Comparison of ENCODE assay signal across 2 cellular contexts in the genomic region with DNA sequence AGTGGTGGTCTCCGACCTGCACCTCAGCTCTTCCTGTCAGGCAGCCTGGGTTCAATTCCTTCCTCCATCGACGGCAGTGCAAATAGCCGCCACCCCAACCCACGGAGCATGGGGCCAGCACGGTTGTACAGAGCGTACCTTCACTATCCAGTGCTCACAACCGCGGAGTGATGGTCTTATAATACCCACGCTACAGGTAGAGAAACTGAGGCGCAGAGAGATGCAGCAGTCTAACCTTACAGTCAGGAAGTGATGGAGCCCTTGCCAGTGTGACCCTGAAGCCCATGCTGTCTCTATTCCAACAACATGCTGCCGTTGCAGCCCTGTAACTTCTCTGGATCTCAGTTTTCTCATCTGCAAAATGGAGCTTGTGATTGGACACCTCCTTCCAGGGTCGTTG.
A peak's percentile ranks its signal among the peaks of the same experiment; 100 is the strongest.
TF ChIP-seq lines count a peak whose summit lies in the region.

No MANE protein-coding gene starts in this region.

TF ChIP-seq in HepG2, 621 proteins besides CTCF, POLR2A, EP300 and RAD21:
- no peak for TF ChIP-seq FOXA1 (IDR thresholded peaks at IDR 0.05)
- no peak for TF ChIP-seq FOXA1 (CRISPR knock-in tag; IDR thresholded peaks at IDR 0.05)
- TF ChIP-seq ZSCAN22 (CRISPR knock-in tag; IDR thresholded peaks at IDR 0.05) = no peak
- TF ChIP-seq TARDBP (CRISPR knock-in tag; IDR thresholded peaks at IDR 0.05) = no peak
- TF ChIP-seq, protein P1, sequence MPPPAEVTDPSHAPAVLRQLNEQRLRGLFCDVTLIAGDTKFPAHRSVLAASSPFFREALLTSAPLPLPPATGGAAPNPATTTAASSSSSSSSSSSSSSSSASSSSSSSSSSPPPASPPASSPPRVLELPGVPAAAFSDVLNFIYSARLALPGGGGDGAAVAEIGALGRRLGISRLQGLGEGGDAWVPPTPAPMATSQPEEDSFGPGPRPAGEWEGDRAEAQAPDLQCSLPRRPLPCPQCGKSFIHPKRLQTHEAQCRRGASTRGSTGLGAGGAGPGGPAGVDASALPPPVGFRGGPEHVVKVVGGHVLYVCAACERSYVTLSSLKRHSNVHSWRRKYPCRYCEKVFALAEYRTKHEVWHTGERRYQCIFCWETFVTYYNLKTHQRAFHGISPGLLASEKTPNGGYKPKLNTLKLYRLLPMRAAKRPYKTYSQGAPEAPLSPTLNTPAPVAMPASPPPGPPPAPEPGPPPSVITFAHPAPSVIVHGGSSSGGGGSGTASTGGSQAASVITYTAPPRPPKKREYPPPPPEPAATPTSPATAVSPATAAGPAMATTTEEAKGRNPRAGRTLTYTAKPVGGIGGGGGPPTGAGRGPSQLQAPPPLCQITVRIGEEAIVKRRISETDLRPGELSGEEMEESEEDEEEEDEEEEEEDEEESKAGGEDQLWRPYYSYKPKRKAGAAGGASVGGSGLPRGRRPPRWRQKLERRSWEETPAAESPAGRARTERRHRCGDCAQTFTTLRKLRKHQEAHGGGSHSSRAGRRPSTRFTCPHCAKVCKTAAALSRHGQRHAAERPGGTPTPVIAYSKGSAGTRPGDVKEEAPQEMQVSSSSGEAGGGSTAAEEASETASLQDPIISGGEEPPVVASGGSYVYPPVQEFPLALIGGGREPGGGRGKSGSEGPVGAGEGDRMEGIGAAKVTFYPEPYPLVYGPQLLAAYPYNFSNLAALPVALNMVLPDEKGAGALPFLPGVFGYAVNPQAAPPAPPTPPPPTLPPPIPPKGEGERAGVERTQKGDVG (CRISPR knock-in tag; IDR thresholded peaks at IDR 0.05; ENCODE audit: borderline replicate concordance) = no peak
- no peak for TF ChIP-seq HNF4A (CRISPR knock-in tag; IDR thresholded peaks at IDR 0.05)
- TF ChIP-seq, protein P2, sequence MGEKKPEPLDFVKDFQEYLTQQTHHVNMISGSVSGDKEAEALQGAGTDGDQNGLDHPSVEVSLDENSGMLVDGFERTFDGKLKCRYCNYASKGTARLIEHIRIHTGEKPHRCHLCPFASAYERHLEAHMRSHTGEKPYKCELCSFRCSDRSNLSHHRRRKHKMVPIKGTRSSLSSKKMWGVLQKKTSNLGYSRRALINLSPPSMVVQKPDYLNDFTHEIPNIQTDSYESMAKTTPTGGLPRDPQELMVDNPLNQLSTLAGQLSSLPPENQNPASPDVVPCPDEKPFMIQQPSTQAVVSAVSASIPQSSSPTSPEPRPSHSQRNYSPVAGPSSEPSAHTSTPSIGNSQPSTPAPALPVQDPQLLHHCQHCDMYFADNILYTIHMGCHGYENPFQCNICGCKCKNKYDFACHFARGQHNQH (CRISPR knock-in tag; IDR thresholded peaks at IDR 0.05) = no peak
- no peak for TF ChIP-seq HIVEP1 (CRISPR knock-in tag; IDR thresholded peaks at IDR 0.05)
- TF ChIP-seq ZNF629 (CRISPR knock-in tag; conservative IDR thresholded peaks at IDR 0.05) = peak; percentile 81
- TF ChIP-seq EZH2 (conservative IDR thresholded peaks at IDR 0.05; ENCODE audit: low read depth, low read length) = 0 out of 2 replicates have a peak, but pooled peaks have one; percentile 58
- no peak for TF ChIP-seq TOPORS (CRISPR knock-in tag; IDR thresholded peaks at IDR 0.05)
- TF ChIP-seq, protein P3, sequence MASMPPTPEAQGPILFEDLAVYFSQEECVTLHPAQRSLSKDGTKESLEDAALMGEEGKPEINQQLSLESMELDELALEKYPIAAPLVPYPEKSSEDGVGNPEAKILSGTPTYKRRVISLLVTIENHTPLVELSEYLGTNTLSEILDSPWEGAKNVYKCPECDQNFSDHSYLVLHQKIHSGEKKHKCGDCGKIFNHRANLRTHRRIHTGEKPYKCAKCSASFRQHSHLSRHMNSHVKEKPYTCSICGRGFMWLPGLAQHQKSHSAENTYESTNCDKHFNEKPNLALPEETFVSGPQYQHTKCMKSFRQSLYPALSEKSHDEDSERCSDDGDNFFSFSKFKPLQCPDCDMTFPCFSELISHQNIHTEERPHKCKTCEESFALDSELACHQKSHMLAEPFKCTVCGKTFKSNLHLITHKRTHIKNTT (CRISPR knock-in tag; IDR thresholded peaks at IDR 0.05) = no peak

TF ChIP-seq in K562, 482 proteins besides CTCF, POLR2A, EP300 and RAD21 (continues in another document):
- TF ChIP-seq JUND (IDR thresholded peaks at IDR 0.05; ENCODE audit: borderline replicate concordance, low read depth, low read length) = no peak
- no peak for TF ChIP-seq JUND (tag; IDR thresholded peaks at IDR 0.05; ENCODE audit: borderline replicate concordance, low read depth, low read length)
- TF ChIP-seq NR2F6 (CRISPR knock-in tag; IDR thresholded peaks at IDR 0.05) = no peak
- TF ChIP-seq ZNF764 (CRISPR knock-in tag; IDR thresholded peaks at IDR 0.05; ENCODE audit: low read depth) = no peak
- TF ChIP-seq, protein P4, sequence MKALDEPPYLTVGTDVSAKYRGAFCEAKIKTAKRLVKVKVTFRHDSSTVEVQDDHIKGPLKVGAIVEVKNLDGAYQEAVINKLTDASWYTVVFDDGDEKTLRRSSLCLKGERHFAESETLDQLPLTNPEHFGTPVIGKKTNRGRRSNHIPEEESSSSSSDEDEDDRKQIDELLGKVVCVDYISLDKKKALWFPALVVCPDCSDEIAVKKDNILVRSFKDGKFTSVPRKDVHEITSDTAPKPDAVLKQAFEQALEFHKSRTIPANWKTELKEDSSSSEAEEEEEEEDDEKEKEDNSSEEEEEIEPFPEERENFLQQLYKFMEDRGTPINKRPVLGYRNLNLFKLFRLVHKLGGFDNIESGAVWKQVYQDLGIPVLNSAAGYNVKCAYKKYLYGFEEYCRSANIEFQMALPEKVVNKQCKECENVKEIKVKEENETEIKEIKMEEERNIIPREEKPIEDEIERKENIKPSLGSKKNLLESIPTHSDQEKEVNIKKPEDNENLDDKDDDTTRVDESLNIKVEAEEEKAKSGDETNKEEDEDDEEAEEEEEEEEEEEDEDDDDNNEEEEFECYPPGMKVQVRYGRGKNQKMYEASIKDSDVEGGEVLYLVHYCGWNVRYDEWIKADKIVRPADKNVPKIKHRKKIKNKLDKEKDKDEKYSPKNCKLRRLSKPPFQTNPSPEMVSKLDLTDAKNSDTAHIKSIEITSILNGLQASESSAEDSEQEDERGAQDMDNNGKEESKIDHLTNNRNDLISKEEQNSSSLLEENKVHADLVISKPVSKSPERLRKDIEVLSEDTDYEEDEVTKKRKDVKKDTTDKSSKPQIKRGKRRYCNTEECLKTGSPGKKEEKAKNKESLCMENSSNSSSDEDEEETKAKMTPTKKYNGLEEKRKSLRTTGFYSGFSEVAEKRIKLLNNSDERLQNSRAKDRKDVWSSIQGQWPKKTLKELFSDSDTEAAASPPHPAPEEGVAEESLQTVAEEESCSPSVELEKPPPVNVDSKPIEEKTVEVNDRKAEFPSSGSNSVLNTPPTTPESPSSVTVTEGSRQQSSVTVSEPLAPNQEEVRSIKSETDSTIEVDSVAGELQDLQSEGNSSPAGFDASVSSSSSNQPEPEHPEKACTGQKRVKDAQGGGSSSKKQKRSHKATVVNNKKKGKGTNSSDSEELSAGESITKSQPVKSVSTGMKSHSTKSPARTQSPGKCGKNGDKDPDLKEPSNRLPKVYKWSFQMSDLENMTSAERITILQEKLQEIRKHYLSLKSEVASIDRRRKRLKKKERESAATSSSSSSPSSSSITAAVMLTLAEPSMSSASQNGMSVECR (CRISPR knock-in tag; IDR thresholded peaks at IDR 0.05) = no peak
- TF ChIP-seq, protein P5, sequence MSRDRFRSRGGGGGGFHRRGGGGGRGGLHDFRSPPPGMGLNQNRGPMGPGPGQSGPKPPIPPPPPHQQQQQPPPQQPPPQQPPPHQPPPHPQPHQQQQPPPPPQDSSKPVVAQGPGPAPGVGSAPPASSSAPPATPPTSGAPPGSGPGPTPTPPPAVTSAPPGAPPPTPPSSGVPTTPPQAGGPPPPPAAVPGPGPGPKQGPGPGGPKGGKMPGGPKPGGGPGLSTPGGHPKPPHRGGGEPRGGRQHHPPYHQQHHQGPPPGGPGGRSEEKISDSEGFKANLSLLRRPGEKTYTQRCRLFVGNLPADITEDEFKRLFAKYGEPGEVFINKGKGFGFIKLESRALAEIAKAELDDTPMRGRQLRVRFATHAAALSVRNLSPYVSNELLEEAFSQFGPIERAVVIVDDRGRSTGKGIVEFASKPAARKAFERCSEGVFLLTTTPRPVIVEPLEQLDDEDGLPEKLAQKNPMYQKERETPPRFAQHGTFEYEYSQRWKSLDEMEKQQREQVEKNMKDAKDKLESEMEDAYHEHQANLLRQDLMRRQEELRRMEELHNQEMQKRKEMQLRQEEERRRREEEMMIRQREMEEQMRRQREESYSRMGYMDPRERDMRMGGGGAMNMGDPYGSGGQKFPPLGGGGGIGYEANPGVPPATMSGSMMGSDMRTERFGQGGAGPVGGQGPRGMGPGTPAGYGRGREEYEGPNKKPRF (IDR thresholded peaks at IDR 0.05; ENCODE audit: low read depth, low read length) = no peak
- TF ChIP-seq, protein P6, sequence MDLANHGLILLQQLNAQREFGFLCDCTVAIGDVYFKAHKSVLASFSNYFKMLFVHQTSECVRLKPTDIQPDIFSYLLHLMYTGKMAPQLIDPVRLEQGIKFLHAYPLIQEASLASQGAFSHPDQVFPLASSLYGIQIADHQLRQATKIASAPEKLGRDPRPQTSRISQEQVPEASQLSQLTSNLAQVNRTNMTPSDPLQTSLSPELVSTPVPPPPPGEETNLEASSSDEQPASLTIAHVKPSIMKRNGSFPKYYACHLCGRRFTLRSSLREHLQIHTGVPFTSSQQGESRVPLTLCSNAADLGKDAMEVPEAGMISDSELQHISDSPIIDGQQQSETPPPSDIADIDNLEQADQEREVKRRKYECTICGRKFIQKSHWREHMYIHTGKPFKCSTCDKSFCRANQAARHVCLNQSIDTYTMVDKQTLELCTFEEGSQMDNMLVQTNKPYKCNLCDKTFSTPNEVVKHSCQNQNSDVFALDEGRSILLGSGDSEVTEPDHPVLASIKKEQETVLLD (IDR thresholded peaks at IDR 0.05) = no peak
- no peak for TF ChIP-seq RUNX1 (IDR thresholded peaks at IDR 0.05; ENCODE audit: low read depth)
- no peak for TF ChIP-seq ZNF143 (CRISPR knock-in tag; IDR thresholded peaks at IDR 0.05)
- no peak for TF ChIP-seq FOXJ3 (CRISPR knock-in tag; IDR thresholded peaks at IDR 0.05)
- TF ChIP-seq BCL6 (CRISPR knock-in tag; IDR thresholded peaks at IDR 0.05) = no peak
- no peak for TF ChIP-seq FOXK2 (conservative IDR thresholded peaks at IDR 0.05 in 1 of 2, IDR thresholded peaks at IDR 0.05 in 1 of 2; ENCODE audit: low read depth in 2 of 2)
- no peak for TF ChIP-seq DDX20 (tag; IDR thresholded peaks at IDR 0.05; ENCODE audit: low read depth)
- TF ChIP-seq, protein P7, sequence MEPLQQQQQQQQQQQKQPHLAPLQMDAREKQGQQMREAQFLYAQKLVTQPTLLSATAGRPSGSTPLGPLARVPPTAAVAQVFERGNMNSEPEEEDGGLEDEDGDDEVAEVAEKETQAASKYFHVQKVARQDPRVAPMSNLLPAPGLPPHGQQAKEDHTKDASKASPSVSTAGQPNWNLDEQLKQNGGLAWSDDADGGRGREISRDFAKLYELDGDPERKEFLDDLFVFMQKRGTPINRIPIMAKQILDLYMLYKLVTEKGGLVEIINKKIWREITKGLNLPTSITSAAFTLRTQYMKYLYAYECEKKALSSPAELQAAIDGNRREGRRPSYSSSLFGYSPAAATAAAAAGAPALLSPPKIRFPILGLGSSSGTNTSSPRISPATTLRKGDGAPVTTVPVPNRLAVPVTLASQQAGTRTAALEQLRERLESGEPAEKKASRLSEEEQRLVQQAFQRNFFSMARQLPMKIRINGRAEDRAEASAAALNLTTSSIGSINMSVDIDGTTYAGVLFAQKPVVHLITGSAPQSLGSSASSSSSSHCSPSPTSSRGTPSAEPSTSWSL (CRISPR knock-in tag; IDR thresholded peaks at IDR 0.05; ENCODE audit: borderline replicate concordance) = no peak
- TF ChIP-seq BCOR (IDR thresholded peaks at IDR 0.05) = peak; percentile 64; the same call in 1 of the 2 replicates
- no peak for TF ChIP-seq STAT5A (IDR thresholded peaks at IDR 0.05; ENCODE audit: borderline replicate concordance, low read length)
- no peak for TF ChIP-seq RFX1 (IDR thresholded peaks at IDR 0.05)
- no peak for TF ChIP-seq HLTF (IDR thresholded peaks at IDR 0.05)
- no peak for TF ChIP-seq SMARCC2 (IDR thresholded peaks at IDR 0.05; ENCODE audit: low read depth)
- no peak for TF ChIP-seq ZNF174 (CRISPR knock-in tag; IDR thresholded peaks at IDR 0.05)
- TF ChIP-seq RBM25 (IDR thresholded peaks at IDR 0.05; ENCODE audit: low read depth, low read length, severe bottlenecking) = peak; percentile 69
- TF ChIP-seq NFIX (CRISPR knock-in tag; IDR thresholded peaks at IDR 0.05; ENCODE audit: low read depth) = no peak
- TF ChIP-seq, protein P8, sequence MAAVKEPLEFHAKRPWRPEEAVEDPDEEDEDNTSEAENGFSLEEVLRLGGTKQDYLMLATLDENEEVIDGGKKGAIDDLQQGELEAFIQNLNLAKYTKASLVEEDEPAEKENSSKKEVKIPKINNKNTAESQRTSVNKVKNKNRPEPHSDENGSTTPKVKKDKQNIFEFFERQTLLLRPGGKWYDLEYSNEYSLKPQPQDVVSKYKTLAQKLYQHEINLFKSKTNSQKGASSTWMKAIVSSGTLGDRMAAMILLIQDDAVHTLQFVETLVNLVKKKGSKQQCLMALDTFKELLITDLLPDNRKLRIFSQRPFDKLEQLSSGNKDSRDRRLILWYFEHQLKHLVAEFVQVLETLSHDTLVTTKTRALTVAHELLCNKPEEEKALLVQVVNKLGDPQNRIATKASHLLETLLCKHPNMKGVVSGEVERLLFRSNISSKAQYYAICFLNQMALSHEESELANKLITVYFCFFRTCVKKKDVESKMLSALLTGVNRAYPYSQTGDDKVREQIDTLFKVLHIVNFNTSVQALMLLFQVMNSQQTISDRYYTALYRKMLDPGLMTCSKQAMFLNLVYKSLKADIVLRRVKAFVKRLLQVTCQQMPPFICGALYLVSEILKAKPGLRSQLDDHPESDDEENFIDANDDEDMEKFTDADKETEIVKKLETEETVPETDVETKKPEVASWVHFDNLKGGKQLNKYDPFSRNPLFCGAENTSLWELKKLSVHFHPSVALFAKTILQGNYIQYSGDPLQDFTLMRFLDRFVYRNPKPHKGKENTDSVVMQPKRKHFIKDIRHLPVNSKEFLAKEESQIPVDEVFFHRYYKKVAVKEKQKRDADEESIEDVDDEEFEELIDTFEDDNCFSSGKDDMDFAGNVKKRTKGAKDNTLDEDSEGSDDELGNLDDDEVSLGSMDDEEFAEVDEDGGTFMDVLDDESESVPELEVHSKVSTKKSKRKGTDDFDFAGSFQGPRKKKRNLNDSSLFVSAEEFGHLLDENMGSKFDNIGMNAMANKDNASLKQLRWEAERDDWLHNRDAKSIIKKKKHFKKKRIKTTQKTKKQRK (IDR thresholded peaks at IDR 0.05; ENCODE audit: borderline replicate concordance, low read depth, low read length) = no peak
- TF ChIP-seq ZNF766 (CRISPR knock-in tag; conservative IDR thresholded peaks at IDR 0.05) = no peak
- no peak for TF ChIP-seq NFXL1 (CRISPR knock-in tag; IDR thresholded peaks at IDR 0.05)
- 0 out of 4 replicates have a peak, but pooled peaks of 1 of the 2 experiments have one; percentile 22 for TF ChIP-seq KDM1A (IDR thresholded peaks at IDR 0.05)
- TF ChIP-seq POU5F1 (IDR thresholded peaks at IDR 0.05; ENCODE audit: borderline replicate concordance, low read depth, low read length, partially characterized antibody) = no peak
- no peak for TF ChIP-seq MYNN (IDR thresholded peaks at IDR 0.05)
- no peak for TF ChIP-seq MYNN (CRISPR knock-in tag; IDR thresholded peaks at IDR 0.05)
- no peak for TF ChIP-seq ZNF23 (CRISPR knock-in tag; IDR thresholded peaks at IDR 0.05)
- TF ChIP-seq, protein P9, sequence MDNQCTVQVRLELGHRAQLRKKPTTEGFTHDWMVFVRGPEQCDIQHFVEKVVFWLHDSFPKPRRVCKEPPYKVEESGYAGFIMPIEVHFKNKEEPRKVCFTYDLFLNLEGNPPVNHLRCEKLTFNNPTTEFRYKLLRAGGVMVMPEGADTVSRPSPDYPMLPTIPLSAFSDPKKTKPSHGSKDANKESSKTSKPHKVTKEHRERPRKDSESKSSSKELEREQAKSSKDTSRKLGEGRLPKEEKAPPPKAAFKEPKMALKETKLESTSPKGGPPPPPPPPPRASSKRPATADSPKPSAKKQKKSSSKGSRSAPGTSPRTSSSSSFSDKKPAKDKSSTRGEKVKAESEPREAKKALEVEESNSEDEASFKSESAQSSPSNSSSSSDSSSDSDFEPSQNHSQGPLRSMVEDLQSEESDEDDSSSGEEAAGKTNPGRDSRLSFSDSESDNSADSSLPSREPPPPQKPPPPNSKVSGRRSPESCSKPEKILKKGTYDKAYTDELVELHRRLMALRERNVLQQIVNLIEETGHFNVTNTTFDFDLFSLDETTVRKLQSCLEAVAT (IDR thresholded peaks at IDR 0.05) = no peak
- no peak for TF ChIP-seq ZNF586 (CRISPR knock-in tag; conservative IDR thresholded peaks at IDR 0.05)
